ENCODE assay signal across 27 cellular contexts in genomic region chr4:114654607-114655006, GRCh38. TPM values are rescaled to one million over a fixed set of nuclear protein-coding genes. Genes with fewer than 3 reads are reported as not detected.
DNase-seq lines count a peak whose midpoint lies in the region; ATAC-seq, FAIRE-seq and TF ChIP-seq lines count a peak whose summit lies in the region.
"Had no signal": no experiment of that assay in that cellular context is flagged by ENCODE, and none has a peak within 500 bp of the region (broad histone marks: within the 10 kb centered on the region; RNA-seq: fewer than 3 reads in every experiment).

No MANE protein-coding gene starts in this region.

- H3K27me3 Mint-ChIP-seq in T-cell = peaks cover 7% of the 10 kb centered on the region in 2 donors
- H3K27me3 Mint-ChIP-seq: brain; progenitor cell of endocrine pancreas; stimulated activated naive B cell treated with anti-CD40 and anti-IgM and Interleukin-4, amounts not matched to agents 10 μg/mL and 1 μg/mL and 100 μg/mL, for 72 hours had no signal

- no peak overlapping the region for H3K27ac ChIP-seq in mesendoderm (ENCODE audit: low read depth, low read length)
- H3K27ac ChIP-seq: adrenal gland, neutrophil, suprapubic skin had no signal

- H3K27ac Mint-ChIP-seq in T-cell = no peak overlapping the region
- H3K27ac Mint-ChIP-seq: activated CD4-positive, alpha-beta T cell treated with anti-CD3 and anti-CD28 coated beads, Interleukin-2, amount 10 ng/mL, durations not matched to agents 24 days and 14 days; activated T-cell treated with anti-CD3 and anti-CD28 coated beads, Interleukin-2, amount 50 U/mL, for 72 hours; brain; progenitor cell of endocrine pancreas; stimulated activated naive B cell treated with anti-CD40 and anti-IgM and Interleukin-4, amounts not matched to agents 10 μg/mL and 1 μg/mL and 100 μg/mL, for 72 hours had no signal

- H3K18ac ChIP-seq in mesendoderm (ENCODE audit: low read length) = no peak overlapping the region

- no peaks in the 10 kb centered on the region for H3K36me3 Mint-ChIP-seq in T-cell
- H3K36me3 Mint-ChIP-seq: brain had no signal

- H3K4me1 Mint-ChIP-seq in T-cell = no peaks in the 10 kb centered on the region
- H3K4me1 Mint-ChIP-seq: activated CD4-positive, alpha-beta T cell treated with anti-CD3 and anti-CD28 coated beads, Interleukin-2, amount 10 ng/mL, durations not matched to agents 24 days and 14 days; brain had no signal

- H2BK15ac ChIP-seq in mesendoderm (replicated peaks; ENCODE audit: low read depth) = no peak overlapping the region

- CTCF ChIA-PET in T-cell (lab: Charles Lee) = interaction anchor here in 1 of 2 donors (1.3 kb wide), 1 partner anchor 14 kb away, joined by 4 read pairs; no protein-coding TSS in a partner anchor

- H2BK5ac ChIP-seq in mesendoderm (ENCODE audit: low read length) = no peak overlapping the region

- H3K4me2 ChIP-seq in mesendoderm (ENCODE audit: low read length) = no peak overlapping the region

- no peak for ATAC-seq in T-cell (replicated peaks in 1 of 4)
- no peak for ATAC-seq in HG02759 (IDR thresholded peaks at IDR 0.05; ENCODE audit: unreplicated experiment)
- ATAC-seq: activated T-cell treated with anti-CD3 and anti-CD28 coated beads, Interleukin-2, amount 50 U/mL, for 72 hours; sciatic nerve; SK-N-SH treated with all-trans-retinoic acid at 6 μM for 48 hours; stimulated activated naive B cell treated with anti-CD40 and anti-IgM and Interleukin-4, amounts not matched to agents 10 μg/mL and 1 μg/mL and 100 μg/mL, for 72 hours had no signal

- H3K4me3 ChIP-seq in GM12865 (ENCODE audit: low read depth, low read length) (no peak overlapping the region), bronchial epithelial cell (ENCODE audit: low read depth, low read length) (no peak overlapping the region), mesendoderm (ENCODE audit: low read length) (no peak overlapping the region)
- H3K4me3 ChIP-seq: adrenal gland, MG63, suprapubic skin had no signal

- no peak overlapping the region for H3K4me3 Mint-ChIP-seq in T-cell
- H3K4me3 Mint-ChIP-seq: activated CD4-positive, alpha-beta T cell treated with anti-CD3 and anti-CD28 coated beads, Interleukin-2, amount 10 ng/mL, durations not matched to agents 24 days and 14 days; activated T-cell treated with anti-CD3 and anti-CD28 coated beads, Interleukin-2, amount 50 U/mL, for 72 hours; brain; stimulated activated naive B cell treated with anti-CD40 and anti-IgM and Interleukin-4, amounts not matched to agents 10 μg/mL and 1 μg/mL and 100 μg/mL, for 72 hours had no signal

- no peak overlapping the region for H2BK120ac ChIP-seq in mesendoderm (ENCODE audit: low read depth, low read length)

- H3K79me2 ChIP-seq in mesendoderm (ENCODE audit: control insufficient read depth, insufficient read depth, low read length) = no peaks in the 10 kb centered on the region

- no peak overlapping the region for H2AK5ac ChIP-seq in mesendoderm (ENCODE audit: low read length)

- peak; percentile 26 for TF ChIP-seq RAD21 in Ishikawa (IDR thresholded peaks at IDR 0.05; ENCODE audit: low read depth)

- no peak overlapping the region for H4K8ac ChIP-seq in mesendoderm (ENCODE audit: low read depth, low read length)

- no peaks in the 10 kb centered on the region for H3K79me1 ChIP-seq in mesendoderm (ENCODE audit: low read length)

- H3K27me3 ChIP-seq in bronchial epithelial cell (ENCODE audit: control insufficient read depth, insufficient read depth, low read length) (no peaks in the 10 kb centered on the region), mesendoderm (ENCODE audit: insufficient read depth, low read length, poor library complexity) (no peaks in the 10 kb centered on the region)
- H3K27me3 ChIP-seq: MG63, neutrophil, suprapubic skin had no signal

- DNase-seq in GM12865 (ENCODE audit: low read depth) (peak; percentile 22), bronchial epithelial cell (ENCODE audit: low read depth) (peak; percentile 1), mesendoderm (peak; percentile 64), T-cell (no peak), HCEC 1CT (no peak)
- DNase-seq in activated naive CD4-positive, alpha-beta T cell (lab: John Stamatoyannopoulos, UW) = no peak
- DNase-seq: activated CD4-positive, alpha-beta T cell treated with anti-CD3 and anti-CD28 coated beads, Interleukin-2, amount 10 ng/mL, durations not matched to agents 24 days and 14 days; activated naive CD4-positive, alpha-beta T cell treated with Interleukin-2 at 50 U/mL for 16 hours; activated T-cell treated with anti-CD3 and anti-CD28 coated beads, Interleukin-2, amount 50 U/mL, for 72 hours; adrenal gland; C1 segment of cervical spinal cord; Calu3; KBM-7; MG63; NCI-H2029 treated with DMSO at 0.1 percent for 48 hours; stimulated activated CD4-positive, alpha-beta T cell treated with anti-CD3 and anti-CD28 coated beads, Interleukin-4, amount 100 ng/mL, for 4 hours; stimulated activated naive B cell treated with anti-CD40 and anti-IgM and Interleukin-4, amounts not matched to agents 10 μg/mL and 1 μg/mL and 100 μg/mL, for 72 hours had no signal

- no CpG with 5 or more reads among the region's 2 CpGs for WGBS in mesendoderm (ENCODE audit: extremely low coverage, insufficient coverage, low lambda C conversion rate)

- no peak overlapping the region for H3K9ac ChIP-seq in mesendoderm (ENCODE audit: low read length)

- TF ChIP-seq EP300 in Ishikawa (IDR thresholded peaks at IDR 0.05; ENCODE audit: borderline replicate concordance) = no peak

- TF ChIP-seq CTCF in GM12865 (IDR thresholded peaks at IDR 0.05; ENCODE audit: insufficient read depth, low read depth, low read length, missing control alignments) (no peak), bronchial epithelial cell (IDR thresholded peaks at IDR 0.05; ENCODE audit: insufficient read depth, low read length, severe bottlenecking) (no peak)

- no peak overlapping the region for H3K4ac ChIP-seq in mesendoderm (ENCODE audit: low read depth, low read length)

- no peaks in the 10 kb centered on the region for H3K9me3 Mint-ChIP-seq in T-cell
- H3K9me3 Mint-ChIP-seq: activated CD4-positive, alpha-beta T cell treated with anti-CD3 and anti-CD28 coated beads, Interleukin-2, amount 10 ng/mL, durations not matched to agents 24 days and 14 days; activated T-cell treated with anti-CD3 and anti-CD28 coated beads, Interleukin-2, amount 50 U/mL, for 72 hours; brain had no signal

- no peak for FAIRE-seq in bronchial epithelial cell (lab: Jason Lieb, UNC)
- FAIRE-seq: HTR-8/SVneo had no signal

- H4K5ac ChIP-seq in mesendoderm (ENCODE audit: low read length) = no peak overlapping the region

- no peak overlapping the region for H3K56ac ChIP-seq in mesendoderm (ENCODE audit: low read length)

- POLR2A ChIA-PET in T-cell (lab: Charles Lee) = no interaction called here

- H3K23ac ChIP-seq in mesendoderm (ENCODE audit: low read length) = no peak overlapping the region

- peaks cover 4% of the 10 kb centered on the region for H3K4me1 ChIP-seq in mesendoderm (ENCODE audit: control insufficient read depth, low read depth, low read length)
- H3K4me1 ChIP-seq: adrenal gland, suprapubic skin had no signal

- H3K36me3 ChIP-seq in bronchial epithelial cell (ENCODE audit: control insufficient read depth, insufficient read depth, low read length) = no peaks in the 10 kb centered on the region
- H3K36me3 ChIP-seq in mesendoderm (ENCODE audit: control insufficient read depth, insufficient read depth, low read length) = no peaks in the 10 kb centered on the region
- H3K36me3 ChIP-seq: adrenal gland, MG63, neutrophil, suprapubic skin had no signal

TF ChIP-seq in Ishikawa, 13 proteins besides CTCF, POLR2A, EP300 and RAD21 (continues in another document):
- TF ChIP-seq CEBPB (IDR thresholded peaks at IDR 0.05) (no peak), CREB1 (IDR thresholded peaks at IDR 0.05; ENCODE audit: low read depth) (no peak), USF1 (IDR thresholded peaks at IDR 0.05) (no peak), NFIC (IDR thresholded peaks at IDR 0.05) (no peak), TEAD4 (IDR thresholded peaks at IDR 0.05) (no peak), FOXM1 (IDR thresholded peaks at IDR 0.05; ENCODE audit: borderline replicate concordance, low read depth) (no peak), EGR1 (IDR thresholded peaks at IDR 0.05) (no peak), TAF1 (IDR thresholded peaks at IDR 0.05; ENCODE audit: low read depth) (no peak)
- TF ChIP-seq, protein P1, sequence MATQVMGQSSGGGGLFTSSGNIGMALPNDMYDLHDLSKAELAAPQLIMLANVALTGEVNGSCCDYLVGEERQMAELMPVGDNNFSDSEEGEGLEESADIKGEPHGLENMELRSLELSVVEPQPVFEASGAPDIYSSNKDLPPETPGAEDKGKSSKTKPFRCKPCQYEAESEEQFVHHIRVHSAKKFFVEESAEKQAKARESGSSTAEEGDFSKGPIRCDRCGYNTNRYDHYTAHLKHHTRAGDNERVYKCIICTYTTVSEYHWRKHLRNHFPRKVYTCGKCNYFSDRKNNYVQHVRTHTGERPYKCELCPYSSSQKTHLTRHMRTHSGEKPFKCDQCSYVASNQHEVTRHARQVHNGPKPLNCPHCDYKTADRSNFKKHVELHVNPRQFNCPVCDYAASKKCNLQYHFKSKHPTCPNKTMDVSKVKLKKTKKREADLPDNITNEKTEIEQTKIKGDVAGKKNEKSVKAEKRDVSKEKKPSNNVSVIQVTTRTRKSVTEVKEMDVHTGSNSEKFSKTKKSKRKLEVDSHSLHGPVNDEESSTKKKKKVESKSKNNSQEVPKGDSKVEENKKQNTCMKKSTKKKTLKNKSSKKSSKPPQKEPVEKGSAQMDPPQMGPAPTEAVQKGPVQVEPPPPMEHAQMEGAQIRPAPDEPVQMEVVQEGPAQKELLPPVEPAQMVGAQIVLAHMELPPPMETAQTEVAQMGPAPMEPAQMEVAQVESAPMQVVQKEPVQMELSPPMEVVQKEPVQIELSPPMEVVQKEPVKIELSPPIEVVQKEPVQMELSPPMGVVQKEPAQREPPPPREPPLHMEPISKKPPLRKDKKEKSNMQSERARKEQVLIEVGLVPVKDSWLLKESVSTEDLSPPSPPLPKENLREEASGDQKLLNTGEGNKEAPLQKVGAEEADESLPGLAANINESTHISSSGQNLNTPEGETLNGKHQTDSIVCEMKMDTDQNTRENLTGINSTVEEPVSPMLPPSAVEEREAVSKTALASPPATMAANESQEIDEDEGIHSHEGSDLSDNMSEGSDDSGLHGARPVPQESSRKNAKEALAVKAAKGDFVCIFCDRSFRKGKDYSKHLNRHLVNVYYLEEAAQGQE (IDR thresholded peaks at IDR 0.05; ENCODE audit: low read depth) = no peak

RNA-seq across cellular contexts. Expression of gene UGT8, which starts 56.0 kb away (rescaled TPM):
- total RNA-seq in bronchial epithelial cell (under 0.01 TPM in 2 replicates), T-cell (under 1 TPM; 0.15 to 0.66 (median 0.47) TPM)
- polyA plus RNA-seq in mesendoderm (2013, experiment 1 of 2) = 9.9 TPM
- 10.0 TPM for polyA plus RNA-seq in mesendoderm (2013, experiment 2 of 2)
- total RNA-seq: activated CD4-positive, alpha-beta T cell treated with anti-CD3 and anti-CD28 coated beads, Interleukin-2, amount 10 ng/mL, durations not matched to agents 24 days and 14 days had no signal
- polyA plus RNA-seq: AG04450 had no signal

Comparison
In these comparisons a context has a peak if more than half of its experiments do, and no peak if none do; other contexts are left out.
1. DNase-seq: peak in GM12865 (single experiment), bronchial epithelial cell (single experiment) and mesendoderm (single experiment); none in T-cell (0 of 34), activated naive CD4-positive, alpha-beta T cell (0 of 4) and HCEC 1CT (single experiment).